In the genomic region with DNA sequence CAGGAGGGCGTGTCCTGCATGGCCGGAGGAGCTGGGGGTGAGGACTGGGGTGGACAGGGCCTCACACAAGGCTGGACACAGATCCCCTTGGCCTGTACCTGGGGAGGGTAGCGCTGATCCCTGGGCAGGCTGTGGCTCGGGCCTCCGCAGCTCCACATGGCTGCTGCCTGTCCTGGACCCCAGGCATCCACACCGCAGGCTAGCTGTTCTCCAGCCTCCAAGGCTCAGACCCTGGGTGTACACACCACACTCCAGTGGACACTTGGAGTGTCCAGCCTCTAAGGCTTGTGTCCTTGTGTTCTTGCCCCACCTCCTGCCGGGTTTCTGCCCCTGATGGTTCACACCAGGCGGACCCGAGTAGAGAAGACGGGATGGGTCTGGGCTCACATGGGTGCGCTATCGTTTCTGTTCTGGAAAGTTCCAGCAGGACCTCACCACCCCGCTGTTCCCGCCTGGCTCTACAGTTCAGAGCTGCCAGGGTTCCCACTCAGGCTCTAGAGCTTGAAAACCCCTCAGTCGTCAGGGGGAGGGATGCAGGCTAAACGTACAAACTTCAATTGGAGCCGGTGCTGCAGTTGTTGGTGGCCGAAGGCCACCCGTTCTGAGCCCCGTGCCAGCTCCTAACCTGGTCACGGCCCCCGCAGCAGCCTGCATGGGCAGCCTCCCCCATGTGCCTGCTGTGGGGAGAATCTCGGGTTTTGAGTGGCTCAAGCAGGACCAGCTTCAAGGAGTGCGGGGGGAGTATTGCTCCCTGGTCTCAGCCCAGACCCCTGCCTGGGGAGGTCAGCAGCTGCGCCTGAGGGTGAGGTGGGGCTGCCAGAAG, we compare ENCODE assay signal across 15 cellular contexts. TPM values are rescaled to one million over a fixed set of nuclear protein-coding genes. Genes with fewer than 3 reads are reported as not detected.
DNase-seq lines count a peak whose midpoint lies in the region; ATAC-seq and TF ChIP-seq lines count a peak whose summit lies in the region.
"Had no signal": no experiment of that assay in that cellular context is flagged by ENCODE, and none has a peak within 500 bp of the region (broad histone marks: within the 10 kb centered on the region; RNA-seq: fewer than 3 reads in every experiment).

No MANE protein-coding gene starts in this region.

- H3K4me1 ChIP-seq in foreskin keratinocyte, result no peaks in the 10 kb centered on the region

- no peak for DNase-seq in stimulated activated naive CD8-positive, alpha-beta T cell treated with anti-CD3 and anti-CD28 coated beads, Interleukin-15, amount 100 ng/mL, for 72 hours
- DNase-seq in stimulated activated naive CD8-positive, alpha-beta T cell treated with anti-CD3 and anti-CD28 coated beads, Interleukin-15, Interleukin-2, amounts not matched to agents 100 U/mL and 50 U/mL, for 24 hours, result no peak
- no peak for DNase-seq in left lobe of liver (ENCODE audit: low spot score)
- DNase-seq in foreskin keratinocyte, result no peak
- no peak for DNase-seq in NCI-H1092 treated with DMSO at 0.1 percent for 48 hours (lab: John Stamatoyannopoulos, UW)
- DNase-seq: DMS 273 treated with DMSO at 0.1 percent for 48 hours, DND-41, KBM-7, NCI-H1417, NCI-H187, NCI-H2107, NCI-H510A, Peyer's patch had no signal

- ATAC-seq in stimulated activated naive CD8-positive, alpha-beta T cell treated with anti-CD3 and anti-CD28 coated beads, Interleukin-15, amount 100 ng/mL, for 72 hours, result peak; percentile 10
- no peak for ATAC-seq in stimulated activated naive CD8-positive, alpha-beta T cell treated with anti-CD3 and anti-CD28 coated beads, Interleukin-15, Interleukin-2, amounts not matched to agents 100 U/mL and 50 U/mL, for 24 hours
- peak; percentile 10 for ATAC-seq in left lobe of liver
- no peak for ATAC-seq in foreskin keratinocyte
- ATAC-seq in HG03159 (IDR thresholded peaks at IDR 0.05; ENCODE audit: unreplicated experiment), result no peak

- no peak overlapping the region for H3K27ac Mint-ChIP-seq in stimulated activated naive CD8-positive, alpha-beta T cell treated with anti-CD3 and anti-CD28 coated beads, Interleukin-15, amount 100 ng/mL, for 72 hours
- H3K27ac Mint-ChIP-seq: B cell had no signal

- H3K27me3 Mint-ChIP-seq in stimulated activated naive CD8-positive, alpha-beta T cell treated with anti-CD3 and anti-CD28 coated beads, Interleukin-15, amount 100 ng/mL, for 72 hours, result no peaks in the 10 kb centered on the region
- H3K27me3 Mint-ChIP-seq: B cell had no signal

- no peak overlapping the region for H3K27ac ChIP-seq in foreskin keratinocyte
- H3K27ac ChIP-seq: Peyer's patch had no signal

- H3K9me3 Mint-ChIP-seq in stimulated activated naive CD8-positive, alpha-beta T cell treated with anti-CD3 and anti-CD28 coated beads, Interleukin-15, amount 100 ng/mL, for 72 hours, result no peaks in the 10 kb centered on the region

- H3K27me3 ChIP-seq in foreskin keratinocyte, result no peaks in the 10 kb centered on the region
- H3K27me3 ChIP-seq: Peyer's patch had no signal

- no peak overlapping the region for H3K4me3 Mint-ChIP-seq in stimulated activated naive CD8-positive, alpha-beta T cell treated with anti-CD3 and anti-CD28 coated beads, Interleukin-15, amount 100 ng/mL, for 72 hours
- H3K4me3 Mint-ChIP-seq: B cell had no signal

- TF ChIP-seq CTCF in foreskin keratinocyte (conservative IDR thresholded peaks at IDR 0.05), result no peak

- peaks cover 6% of the 10 kb centered on the region for H3K4me1 Mint-ChIP-seq in stimulated activated naive CD8-positive, alpha-beta T cell treated with anti-CD3 and anti-CD28 coated beads, Interleukin-15, amount 100 ng/mL, for 72 hours

RNA-seq across cellular contexts. Expression of a gene that starts 6.6 kb away (rescaled TPM):
- total RNA-seq in left lobe of liver (14.0 TPM), foreskin keratinocyte (24.2 and 31.0 TPM in 2 replicates)
- 27.2 and 36.6 TPM in 2 replicates for polyA plus RNA-seq in foreskin keratinocyte

RNA-seq across cellular contexts. Expression of a gene that starts 11.4 kb away (rescaled TPM):
- total RNA-seq in left lobe of liver (12.9 TPM), foreskin keratinocyte (4.8 and 8.8 TPM in 2 replicates)
- 5.8 and 7.1 TPM in 2 replicates for polyA plus RNA-seq in foreskin keratinocyte

RNA-seq across cellular contexts. Expression of a gene that starts 25.5 kb away (rescaled TPM):
- total RNA-seq in left lobe of liver (64.1 TPM), foreskin keratinocyte (1.2 and 1.4 TPM in 2 replicates)
- 1.3 and 2.4 TPM in 2 replicates for polyA plus RNA-seq in foreskin keratinocyte

RNA-seq across cellular contexts. Expression of a gene that starts 42.0 kb away (rescaled TPM):
- 46.2 TPM for total RNA-seq in left lobe of liver
- 76.4 and 91.7 TPM in 2 replicates for total RNA-seq in foreskin keratinocyte
- 104 and 112 TPM in 2 replicates for polyA plus RNA-seq in foreskin keratinocyte

Comparison
In these comparisons a context has a peak if more than half of its experiments do, and no peak if none do; other contexts are left out.
1. ATAC-seq: peak in stimulated activated naive CD8-positive, alpha-beta T cell treated with anti-CD3 and anti-CD28 coated beads, Interleukin-15, amount 100 ng/mL, for 72 hours (single experiment) and left lobe of liver (single experiment); none in stimulated activated naive CD8-positive, alpha-beta T cell treated with anti-CD3 and anti-CD28 coated beads, Interleukin-15, Interleukin-2, amounts not matched to agents 100 U/mL and 50 U/mL, for 24 hours (single experiment), foreskin keratinocyte (single experiment) and HG03159 (single experiment).
2. RNA of a gene that starts 25.5 kb away (total RNA-seq): 64.1 TPM in left lobe of liver (single experiment); 1.2 to 1.4 TPM in foreskin keratinocyte; every median in the first group is over 10 times any median in the second.